In genomic region chr2:241635756-241636155, GRCh38 we compare ENCODE assay signal across 8 cellular contexts. TPM values are rescaled to one million over a fixed set of nuclear protein-coding genes. Genes with fewer than 3 reads are reported as not detected.
DNase-seq lines count a peak whose midpoint lies in the region; ATAC-seq, FAIRE-seq and TF ChIP-seq lines count a peak whose summit lies in the region.

No MANE protein-coding gene starts in this region.

- no peaks in the 10 kb centered on the region for H3K9me3 Mint-ChIP-seq in activated naive CD4-positive, alpha-beta T cell treated with anti-CD3 and anti-CD28 coated beads, Interleukin-2, amount 50 U/mL, for 24 hours

- H3K27ac Mint-ChIP-seq in activated naive CD4-positive, alpha-beta T cell treated with anti-CD3 and anti-CD28 coated beads, Interleukin-2, amount 50 U/mL, for 24 hours = peak overlapping the region; percentile 84

- TF ChIP-seq POLR2A in HepG2 (IDR thresholded peaks at IDR 0.05; ENCODE audit: insufficient read depth in 1 of 2, low read depth in 2 of 2, low read length in 2 of 2) = 0 out of 4 replicates have a peak, but pooled peaks of 1 of the 2 experiments have one; percentile 6

- H2AFZ ChIP-seq in HepG2 (ENCODE audit: low read length) = no peak overlapping the region

- H3K4me1 Mint-ChIP-seq in activated naive CD4-positive, alpha-beta T cell treated with anti-CD3 and anti-CD28 coated beads, Interleukin-2, amount 50 U/mL, for 24 hours = peaks cover 46% of the 10 kb centered on the region

- H3K9ac ChIP-seq in adipocyte (ENCODE audit: low read length) (peak overlapping the region; percentile 93), HepG2 (ENCODE audit: insufficient read depth, low read depth, low read length) (peak overlapping the region; percentile 93)

- peak overlapping the region; percentile 81 for H3K27ac ChIP-seq in HepG2 (ENCODE audit: extremely low read length, insufficient read depth, low read length)
- H3K27ac ChIP-seq in upper lobe of right lung = peak overlapping the region; percentile 83
- H3K27ac ChIP-seq in substantia nigra (ENCODE audit: low read depth, low read length, poor library complexity, severe bottlenecking) = no peak overlapping the region

- peak; percentile 12 for ATAC-seq in HepG2
- ATAC-seq in upper lobe of right lung = no peak
- no peak for ATAC-seq in esophagus mucosa

- H3K79me2 ChIP-seq in HepG2 (ENCODE audit: insufficient read depth, low read length) = peaks cover 79% of the 10 kb centered on the region

- intact Hi-C loops in HepG2 (cut with micrococcal nuclease; ENCODE audit: unreplicated experiment) = loop anchor here (2.0 kb wide), 1 partner anchor 319 kb away; no protein-coding TSS in a partner anchor
- intact Hi-C loops in upper lobe of right lung (cut with DNase I) = no loop called here

- H3K4me2 ChIP-seq in HepG2 (ENCODE audit: low read depth, low read length) = peak overlapping the region; percentile 95

- in situ Hi-C loops in HepG2 (cut with HindIII; ENCODE audit: extremely low pct_ligation_motif_present, low pct_unique_long_range_greater_than_20kb) = loop anchor here (25.0 kb wide), 1 partner anchor 773 kb away; the partner anchor contains the start of gene AGXT

- no peaks in the 10 kb centered on the region for H3K9me3 ChIP-seq in adipocyte (ENCODE audit: control insufficient read depth, low read length)
- no peaks in the 10 kb centered on the region for H3K9me3 ChIP-seq in HepG2 (ENCODE audit: low read length)
- no peaks in the 10 kb centered on the region for H3K9me3 ChIP-seq in upper lobe of right lung

- peaks cover 31% of the 10 kb centered on the region for H3K36me3 ChIP-seq in adipocyte (ENCODE audit: control insufficient read depth, insufficient read depth, low read length, severe bottlenecking)
- H3K36me3 ChIP-seq in HepG2 (replicated peaks in 1 of 2; ENCODE audit: control insufficient read depth in 1 of 2, insufficient read depth in 2 of 2, low read length in 2 of 2) = peaks cover 20 to 52% of the 10 kb centered on the region in 2 experiments
- peaks cover 30% of the 10 kb centered on the region for H3K36me3 ChIP-seq in upper lobe of right lung

- H4K20me1 ChIP-seq in HepG2 (ENCODE audit: insufficient read depth, low read length) = peaks cover 32% of the 10 kb centered on the region

- CTCF ChIA-PET in HepG2 (lab: Yijun Ruan, JAX; ENCODE audit: low intra/inter-chr PET ratio, low total read pairs) = no interaction called here

- H3K27me3 Mint-ChIP-seq in activated naive CD4-positive, alpha-beta T cell treated with anti-CD3 and anti-CD28 coated beads, Interleukin-2, amount 50 U/mL, for 24 hours = no peaks in the 10 kb centered on the region

- TF ChIP-seq EP300 in HepG2 (IDR thresholded peaks at IDR 0.05; ENCODE audit: low read depth in 2 of 2, low read length in 2 of 2) = no peak
- TF ChIP-seq EP300 in HepG2 (CRISPR knock-in tag; IDR thresholded peaks at IDR 0.05; ENCODE audit: borderline replicate concordance) = no peak

- peak; percentile 26 for FAIRE-seq in HepG2 (lab: Jason Lieb, UNC)

- peak overlapping the region; percentile 92 for H3K4me3 Mint-ChIP-seq in activated naive CD4-positive, alpha-beta T cell treated with anti-CD3 and anti-CD28 coated beads, Interleukin-2, amount 50 U/mL, for 24 hours

- no peak for TF ChIP-seq CTCF in HepG2 (CRISPR knock-in tag; IDR thresholded peaks at IDR 0.05)
- no peak for TF ChIP-seq CTCF in upper lobe of right lung (IDR thresholded peaks at IDR 0.05)

- TSS peak; percentile 46 for BruUV-seq in HepG2 (replicated peaks; lab: Mats Ljungman, UMichigan)

- no peak for TF ChIP-seq RAD21 in HepG2 (CRISPR knock-in tag; IDR thresholded peaks at IDR 0.05)

- H3K4me3 ChIP-seq in adipocyte (ENCODE audit: low read length) (peak overlapping the region; percentile 95), HepG2 (replicated peaks in 1 of 3; ENCODE audit: insufficient read depth in 1 of 3, low read depth in 2 of 3, low read length in 3 of 3) (peak overlapping the region; percentile 91 to 100 (median 99)), upper lobe of right lung (peak overlapping the region; percentile 77)

- WGBS in HepG2 (ENCODE audit: low lambda C conversion rate) = under 1% methylated on average over 6 of the region's 6 CpGs

- peaks cover 5% of the 10 kb centered on the region for H3K36me3 Mint-ChIP-seq in activated naive CD4-positive, alpha-beta T cell treated with anti-CD3 and anti-CD28 coated beads, Interleukin-2, amount 50 U/mL, for 24 hours

- H3K4me1 ChIP-seq in adipocyte (ENCODE audit: control insufficient read depth, insufficient read depth, low read length) = peaks cover 31% of the 10 kb centered on the region
- peaks cover 40% of the 10 kb centered on the region for H3K4me1 ChIP-seq in HepG2 (ENCODE audit: insufficient read depth, low read length)
- H3K4me1 ChIP-seq in upper lobe of right lung = peaks cover 36% of the 10 kb centered on the region

- POLR2A ChIA-PET in HepG2 (lab: Yijun Ruan, JAX) = interaction anchor here (0.9 to 1.5 kb wide), 2 partner anchors 9 to 25 kb away, joined by 3 read pairs; no protein-coding TSS in a partner anchor

- no peak for DNase-seq in activated naive CD4-positive, alpha-beta T cell treated with Interleukin-2 at 50 U/mL for 16 hours
- peak; percentile 68 for DNase-seq in adipocyte (ENCODE audit: low read depth)
- DNase-seq in HepG2 (ENCODE audit: low spot score) = peak; percentile 28
- DNase-seq in upper lobe of right lung = no peak
- DNase-seq in SHP77 (lab: John Stamatoyannopoulos, UW) = no peak
- DNase-seq in substantia nigra (lab: John Stamatoyannopoulos, UW) = no peak

- H3K27me3 ChIP-seq in adipocyte (replicated peaks; ENCODE audit: control insufficient read depth, insufficient read depth, low read length) (no peaks in the 10 kb centered on the region), HepG2 (ENCODE audit: control insufficient read depth in 1 of 2, insufficient read depth in 2 of 2, low read length in 2 of 2) (no peaks in the 10 kb centered on the region; a peak in 1 of 5 replicates), upper lobe of right lung (no peaks in the 10 kb centered on the region)

RNA-seq across cellular contexts. Expression of gene THAP4, which starts 1.2 kb away (rescaled TPM):
- total RNA-seq in HepG2 (2016; rRNA removed; fragmentation: Illumina TruSeq; extraction: Trizol) = 68.2 and 75.7 TPM in 2 replicates
- 133 and 143 TPM in 2 replicates for total RNA-seq in HepG2 (2016; cell fraction: cytosol; rRNA removed; fragmentation: Illumina TruSeq; extraction: Trizol; ENCODE audit: low read depth)
- 59.6 and 76.6 TPM in 2 replicates for total RNA-seq in HepG2 (2016; cell fraction: insoluble cytoplasmic fraction; rRNA removed; fragmentation: Illumina TruSeq; extraction: Trizol)
- total RNA-seq in HepG2 (2016; cell fraction: membrane; rRNA removed; fragmentation: Illumina TruSeq; extraction: Trizol) = 167 and 184 TPM in 2 replicates
- total RNA-seq in HepG2 (2016; cell fraction: nucleus; rRNA removed; fragmentation: Illumina TruSeq; extraction: Trizol) = 30.7 and 35.8 TPM in 2 replicates
- 59.7 and 70.2 TPM in 2 replicates for polyA plus RNA-seq in HepG2 (2011; rRNA removed)
- polyA plus RNA-seq in HepG2 (2011; cell fraction: cytosol; rRNA removed) = 54.6 and 83.4 TPM in 2 replicates
- polyA plus RNA-seq in HepG2 (2011; cell fraction: nucleus; rRNA removed) = 44.5 and 45.2 TPM in 2 replicates
- 52.8 and 71.5 TPM in 2 replicates for polyA plus RNA-seq in HepG2 (2012)
- 151 and 156 TPM in 2 replicates for polyA plus RNA-seq in HepG2 (2016; cell fraction: cytosol; fragmentation: Illumina TruSeq; extraction: Trizol; ENCODE audit: low read depth)
- polyA plus RNA-seq in HepG2 (2016; cell fraction: insoluble cytoplasmic fraction; fragmentation: Illumina TruSeq; extraction: Trizol; ENCODE audit: low read depth) = 70.7 and 84.7 TPM in 2 replicates
- 183 and 195 TPM in 2 replicates for polyA plus RNA-seq in HepG2 (2016; cell fraction: membrane; fragmentation: Illumina TruSeq; extraction: Trizol; ENCODE audit: low read depth)
- polyA plus RNA-seq in HepG2 (2016; cell fraction: nucleus; fragmentation: Illumina TruSeq; extraction: Trizol; ENCODE audit: insufficient read depth, low read depth) = 54.6 and 58.8 TPM in 2 replicates
- 38.3 and 105 TPM in 2 replicates for polyA minus RNA-seq in HepG2 (2011; rRNA and poly(A)+ RNA removed; ENCODE audit: low replicate concordance)
- 40.5 and 45.2 TPM in 2 replicates for polyA minus RNA-seq in HepG2 (2011; cell fraction: cytosol; rRNA and poly(A)+ RNA removed)
- polyA minus RNA-seq in HepG2 (2011; cell fraction: nucleus; rRNA and poly(A)+ RNA removed) = 18.9 and 20.6 TPM in 2 replicates
- total RNA-seq in upper lobe of right lung = 46.1 TPM
- total RNA-seq in esophagus mucosa = 38.9 TPM

RNA-seq across cellular contexts. Expression of gene ATG4B, which starts 1.7 kb away (rescaled TPM):
- total RNA-seq in HepG2 (2016; rRNA removed; fragmentation: Illumina TruSeq; extraction: Trizol) (95.5 and 96.3 TPM in 2 replicates), upper lobe of right lung (72.0 TPM), esophagus mucosa (38.3 TPM)
- 36.7 and 38.3 TPM in 2 replicates for total RNA-seq in HepG2 (2016; cell fraction: cytosol; rRNA removed; fragmentation: Illumina TruSeq; extraction: Trizol; ENCODE audit: low read depth)
- 89.4 and 100 TPM in 2 replicates for total RNA-seq in HepG2 (2016; cell fraction: insoluble cytoplasmic fraction; rRNA removed; fragmentation: Illumina TruSeq; extraction: Trizol)
- 29.3 and 29.5 TPM in 2 replicates for total RNA-seq in HepG2 (2016; cell fraction: membrane; rRNA removed; fragmentation: Illumina TruSeq; extraction: Trizol)
- 81.6 and 83.5 TPM in 2 replicates for total RNA-seq in HepG2 (2016; cell fraction: nucleus; rRNA removed; fragmentation: Illumina TruSeq; extraction: Trizol)
- 239 and 300 TPM in 2 replicates for polyA plus RNA-seq in HepG2 (2011; rRNA removed)
- polyA plus RNA-seq in HepG2 (2011; cell fraction: cytosol; rRNA removed) = 143 and 145 TPM in 2 replicates
- 1,044 and 1,316 TPM in 2 replicates for polyA plus RNA-seq in HepG2 (2011; cell fraction: nucleus; rRNA removed)
- 190 and 212 TPM in 2 replicates for polyA plus RNA-seq in HepG2 (2012)
- 14.7 and 15.7 TPM in 2 replicates for polyA plus RNA-seq in HepG2 (2016; cell fraction: cytosol; fragmentation: Illumina TruSeq; extraction: Trizol; ENCODE audit: low read depth)
- 75.1 and 104 TPM in 2 replicates for polyA plus RNA-seq in HepG2 (2016; cell fraction: insoluble cytoplasmic fraction; fragmentation: Illumina TruSeq; extraction: Trizol; ENCODE audit: low read depth)
- polyA plus RNA-seq in HepG2 (2016; cell fraction: membrane; fragmentation: Illumina TruSeq; extraction: Trizol; ENCODE audit: low read depth) = 19.2 and 21.6 TPM in 2 replicates
- polyA plus RNA-seq in HepG2 (2016; cell fraction: nucleus; fragmentation: Illumina TruSeq; extraction: Trizol; ENCODE audit: insufficient read depth, low read depth) = 244 TPM in 2 replicates
- polyA minus RNA-seq in HepG2 (2011; rRNA and poly(A)+ RNA removed; ENCODE audit: low replicate concordance) = 85.8 and 275 TPM in 2 replicates
- polyA minus RNA-seq in HepG2 (2011; cell fraction: cytosol; rRNA and poly(A)+ RNA removed) = 75.1 and 78.1 TPM in 2 replicates
- polyA minus RNA-seq in HepG2 (2011; cell fraction: nucleus; rRNA and poly(A)+ RNA removed) = 203 and 244 TPM in 2 replicates

RNA-seq across cellular contexts. Expression of gene DTYMK, which starts 50.9 kb away (rescaled TPM):
- 124 and 134 TPM in 2 replicates for total RNA-seq in HepG2 (2016; rRNA removed; fragmentation: Illumina TruSeq; extraction: Trizol)
- 63.0 and 77.3 TPM in 2 replicates for total RNA-seq in HepG2 (2016; cell fraction: cytosol; rRNA removed; fragmentation: Illumina TruSeq; extraction: Trizol; ENCODE audit: low read depth)
- total RNA-seq in HepG2 (2016; cell fraction: insoluble cytoplasmic fraction; rRNA removed; fragmentation: Illumina TruSeq; extraction: Trizol) = 125 and 130 TPM in 2 replicates
- total RNA-seq in HepG2 (2016; cell fraction: membrane; rRNA removed; fragmentation: Illumina TruSeq; extraction: Trizol) = 99.9 and 116 TPM in 2 replicates
- total RNA-seq in HepG2 (2016; cell fraction: nucleus; rRNA removed; fragmentation: Illumina TruSeq; extraction: Trizol) = 56.0 and 67.3 TPM in 2 replicates
- 39.5 and 57.5 TPM in 2 replicates for polyA plus RNA-seq in HepG2 (2011; rRNA removed)
- polyA plus RNA-seq in HepG2 (2011; cell fraction: cytosol; rRNA removed) = 30.6 and 53.2 TPM in 2 replicates
- 36.9 and 39.6 TPM in 2 replicates for polyA plus RNA-seq in HepG2 (2011; cell fraction: nucleus; rRNA removed)
- polyA plus RNA-seq in HepG2 (2012) = 29.8 and 41.3 TPM in 2 replicates
- 57.1 and 73.3 TPM in 2 replicates for polyA plus RNA-seq in HepG2 (2016; cell fraction: cytosol; fragmentation: Illumina TruSeq; extraction: Trizol; ENCODE audit: low read depth)
- 98.3 and 102 TPM in 2 replicates for polyA plus RNA-seq in HepG2 (2016; cell fraction: insoluble cytoplasmic fraction; fragmentation: Illumina TruSeq; extraction: Trizol; ENCODE audit: low read depth)
- polyA plus RNA-seq in HepG2 (2016; cell fraction: membrane; fragmentation: Illumina TruSeq; extraction: Trizol; ENCODE audit: low read depth) = 74.9 and 82.8 TPM in 2 replicates
- 101 and 105 TPM in 2 replicates for polyA plus RNA-seq in HepG2 (2016; cell fraction: nucleus; fragmentation: Illumina TruSeq; extraction: Trizol; ENCODE audit: insufficient read depth, low read depth)
- polyA minus RNA-seq in HepG2 (2011; rRNA and poly(A)+ RNA removed; ENCODE audit: low replicate concordance) = 26.4 and 34.1 TPM in 2 replicates
- polyA minus RNA-seq in HepG2 (2011; cell fraction: cytosol; rRNA and poly(A)+ RNA removed) = 11.1 and 15.5 TPM in 2 replicates
- polyA minus RNA-seq in HepG2 (2011; cell fraction: nucleus; rRNA and poly(A)+ RNA removed) = 13.2 and 17.9 TPM in 2 replicates
- total RNA-seq in upper lobe of right lung = 14.9 TPM
- 32.4 TPM for total RNA-seq in esophagus mucosa

Comparison
In these comparisons a context has a peak if more than half of its experiments do, and no peak if none do; other contexts are left out.
1. DNase-seq: peak in adipocyte (single experiment) and HepG2 (single experiment); none in activated naive CD4-positive, alpha-beta T cell treated with Interleukin-2 at 50 U/mL for 16 hours (single experiment), upper lobe of right lung (single experiment), SHP77 (0 of 2) and substantia nigra (0 of 49).
2. Peak in every context shown above with its lines, with median percentiles within 50 percentile points of each other: H3K4me3 ChIP-seq.